In the genomic region with DNA sequence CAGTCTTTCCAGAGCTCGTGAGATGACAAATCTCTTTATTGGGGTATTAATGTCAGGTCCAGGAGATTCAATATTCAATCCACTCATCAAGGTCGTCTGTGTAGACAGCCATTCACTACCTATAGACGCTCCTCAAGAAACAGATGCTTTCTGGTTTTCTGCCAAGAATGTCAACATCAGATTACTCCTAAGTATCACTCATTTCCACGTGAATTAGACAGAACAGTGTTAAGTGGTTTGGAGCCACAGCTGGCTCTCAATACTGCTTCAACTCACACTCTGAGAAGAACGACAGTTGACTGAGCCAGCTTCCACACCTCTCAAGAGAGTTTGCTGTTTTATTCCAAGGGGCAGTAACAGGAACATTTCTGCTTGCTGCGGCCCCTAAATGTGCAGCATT, we compare ENCODE assay signal across 11 cellular contexts.
DNase-seq lines count a peak whose midpoint lies in the region; ATAC-seq and TF ChIP-seq lines count a peak whose summit lies in the region.
"Had no signal": no experiment of that assay in that cellular context is flagged by ENCODE, and none has a peak within 500 bp of the region (broad histone marks: within the 10 kb centered on the region; RNA-seq: fewer than 3 reads in every experiment).

No MANE protein-coding gene starts in this region.

- no peaks in the 10 kb centered on the region for H3K36me3 ChIP-seq in adipocyte (ENCODE audit: control insufficient read depth, insufficient read depth, low read length, severe bottlenecking)
- H3K36me3 ChIP-seq: colonic mucosa, neural progenitor cell had no signal

- no peak overlapping the region for H3K9ac ChIP-seq in adipocyte (ENCODE audit: low read length)
- H3K9ac ChIP-seq: neural progenitor cell had no signal

- no peaks in the 10 kb centered on the region for H3K27me3 ChIP-seq in adipocyte (replicated peaks; ENCODE audit: control insufficient read depth, insufficient read depth, low read length)
- H3K27me3 ChIP-seq: colonic mucosa, neural progenitor cell had no signal

- peak; percentile 15 for ATAC-seq in omental fat pad (ENCODE audit: low FRiP score)

- H3K4me3 ChIP-seq in adipocyte (ENCODE audit: low read length), result peak overlapping the region; percentile 59
- H3K4me3 ChIP-seq: colonic mucosa, neural progenitor cell had no signal

- TF ChIP-seq CTCF in omental fat pad (IDR thresholded peaks at IDR 0.05), result no peak

- no peaks in the 10 kb centered on the region for H3K9me3 ChIP-seq in adipocyte (ENCODE audit: control insufficient read depth, low read length)
- H3K9me3 ChIP-seq: colonic mucosa had no signal

- DNase-seq in NCI-H2196 (lab: John Stamatoyannopoulos, UW; ENCODE audit: unreplicated experiment), result peak; percentile 9
- no peak for DNase-seq in NCI-H2196 treated with DMSO at 0.1 percent for 48 hours (lab: John Stamatoyannopoulos, UW; ENCODE audit: unreplicated experiment)
- peak; percentile 56 for DNase-seq in NCI-H2029 (lab: John Stamatoyannopoulos, UW)
- DNase-seq in adipocyte (ENCODE audit: low read depth), result no peak
- no peak for DNase-seq in omental fat pad (ENCODE audit: low spot score)
- no peak for DNase-seq in activated CD4-positive, alpha-beta T cell treated with anti-CD3 and anti-CD28 coated beads for 48 hours
- no peak for DNase-seq in stimulated activated CD4-positive, alpha-beta T cell treated with anti-CD3 and anti-CD28 coated beads, Interleukin-1b, Interleukin-23, amount 100 ng/mL, for 48 hours
- no peak for DNase-seq in activated naive CD4-positive, alpha-beta T cell treated with Interleukin-2 at 50 U/mL for 16 hours
- DNase-seq: colonic mucosa, T-helper 9 cell had no signal

- peaks cover 15% of the 10 kb centered on the region for H3K4me1 ChIP-seq in adipocyte (ENCODE audit: control insufficient read depth, insufficient read depth, low read length)
- H3K4me1 ChIP-seq: neural progenitor cell had no signal

Comparison
In these comparisons a context has a peak if more than half of its experiments do, and no peak if none do; other contexts are left out.
1. DNase-seq: peak in NCI-H2196 (single experiment) and NCI-H2029 (single experiment); none in NCI-H2196 treated with DMSO at 0.1 percent for 48 hours (single experiment), adipocyte (single experiment), omental fat pad (single experiment), activated CD4-positive, alpha-beta T cell treated with anti-CD3 and anti-CD28 coated beads for 48 hours (single experiment), stimulated activated CD4-positive, alpha-beta T cell treated with anti-CD3 and anti-CD28 coated beads, Interleukin-1b, Interleukin-23, amount 100 ng/mL, for 48 hours (single experiment) and activated naive CD4-positive, alpha-beta T cell treated with Interleukin-2 at 50 U/mL for 16 hours (single experiment).